ENCODE assay signal across 1 cellular context in genomic region chr17:75844530-75845057, GRCh38.
TF ChIP-seq lines count a peak whose summit lies in the region.

No MANE protein-coding gene starts in this region.

TF ChIP-seq in HEK293, 187 proteins besides CTCF, POLR2A, EP300 and RAD21 (continued from another document):
- TF ChIP-seq PATZ1 (tag by site-specific recombination; IDR thresholded peaks at IDR 0.05): peak; percentile 18; the same call in 1 of the 2 replicates
- TF ChIP-seq ZNF558 (tag by site-specific recombination; IDR thresholded peaks at IDR 0.05): no peak
- TF ChIP-seq ZNF76 (tag by site-specific recombination; IDR thresholded peaks at IDR 0.05; ENCODE audit: borderline replicate concordance, low read depth): no peak
- no peak for TF ChIP-seq ZBTB7A (tag by site-specific recombination; IDR thresholded peaks at IDR 0.05; ENCODE audit: low read depth)
- peak; percentile 53 for TF ChIP-seq SCRT2 (tag by site-specific recombination; IDR thresholded peaks at IDR 0.05)
- 0 out of 2 replicates have a peak, but pooled peaks have one; percentile 5 for TF ChIP-seq EGR2 (tag by site-specific recombination; IDR thresholded peaks at IDR 0.05; ENCODE audit: low read depth)
- peak; percentile 43 for TF ChIP-seq ZFHX2 (tag by site-specific recombination; conservative IDR thresholded peaks at IDR 0.05)
- no peak for TF ChIP-seq ZNF280C (tag by site-specific recombination; IDR thresholded peaks at IDR 0.05)
- peak; percentile 97 for TF ChIP-seq KLF1 (tag by site-specific recombination; IDR thresholded peaks at IDR 0.05)
- TF ChIP-seq ZNF843 (tag by site-specific recombination; IDR thresholded peaks at IDR 0.05): no peak
- peak; percentile 27; the same call in 1 of the 2 replicates for TF ChIP-seq KLF8 (tag by site-specific recombination; IDR thresholded peaks at IDR 0.05)
- no peak for TF ChIP-seq BCL6B (tag by site-specific recombination; IDR thresholded peaks at IDR 0.05)
- no peak for TF ChIP-seq RBAK (tag by site-specific recombination; IDR thresholded peaks at IDR 0.05)
- no peak for TF ChIP-seq ZNF639 (tag by site-specific recombination; IDR thresholded peaks at IDR 0.05)
- no peak for TF ChIP-seq ZNF776 (tag by site-specific recombination; IDR thresholded peaks at IDR 0.05; ENCODE audit: borderline replicate concordance)
- TF ChIP-seq GLI4 (tag by site-specific recombination; IDR thresholded peaks at IDR 0.05): no peak
- TF ChIP-seq ZNF184 (tag by site-specific recombination; IDR thresholded peaks at IDR 0.05): no peak
- TF ChIP-seq ZNF785 (tag by site-specific recombination; IDR thresholded peaks at IDR 0.05): no peak
- no peak for TF ChIP-seq ZNF174 (tag by site-specific recombination; IDR thresholded peaks at IDR 0.05)
- TF ChIP-seq BCL11A (tag by site-specific recombination; IDR thresholded peaks at IDR 0.05; ENCODE audit: low read depth): no peak
